ENCODE assay signal across 23 cellular contexts in genomic region chr18:11407900-11408299, GRCh38.
DNase-seq lines count a peak whose midpoint lies in the region; ATAC-seq, FAIRE-seq and TF ChIP-seq lines count a peak whose summit lies in the region.
"Had no signal": no experiment of that assay in that cellular context is flagged by ENCODE, and none has a peak within 500 bp of the region (broad histone marks: within the 10 kb centered on the region; RNA-seq: fewer than 3 reads in every experiment).

No MANE protein-coding gene starts in this region.

- no peak overlapping the region for H2AFZ ChIP-seq in astrocyte (ENCODE audit: low read depth, low read length)

- H3K9ac ChIP-seq in astrocyte (ENCODE audit: low read length), result no peak overlapping the region

- H4K20me1 ChIP-seq in astrocyte (ENCODE audit: insufficient read depth, low read length), result no peaks in the 10 kb centered on the region

- intact Hi-C loops in activated CD4-positive, alpha-beta T cell treated with anti-CD3 and anti-CD28 coated beads, Interleukin-2, amount 10 ng/mL, durations not matched to agents 24 days and 14 days (cut with micrococcal nuclease), result no loop called here

- DNase-seq in AG08396 (ENCODE audit: low spot score) (peak; percentile 43), HS-27A (ENCODE audit: low read depth) (peak; percentile 49), astrocyte (ENCODE audit: low read depth) (peak; percentile 18), foreskin melanocyte (peak; percentile 40), DMS53 treated with DMSO at 0.1 percent for 48 hours (lab: John Stamatoyannopoulos, UW; ENCODE audit: unreplicated experiment) (no peak)
- DNase-seq in stimulated activated naive CD4-positive, alpha-beta T cell (lab: John Stamatoyannopoulos, UW), result no peak
- DNase-seq in activated naive CD8-positive, alpha-beta T cell treated with anti-CD3 and anti-CD28 coated beads, Interleukin-2, amount 50 U/mL, for 24 hours, result no peak
- DNase-seq in activated CD4-positive, alpha-beta T cell treated with anti-CD3 and anti-CD28 coated beads, Interleukin-2, amount 10 ng/mL, durations not matched to agents 24 days and 14 days, result no peak
- DNase-seq: ACHN; activated naive CD4-positive, alpha-beta T cell; CD4-positive, alpha-beta memory T cell; DMS79; left cardiac atrium; NCI-H1105; NCI-H2081 treated with DMSO at 0.1 percent for 48 hours; NCI-H526 treated with DMSO at 0.1 percent for 48 hours; nephron progenitor cell; psoas muscle; stimulated activated CD4-positive, alpha-beta T cell treated with anti-CD3 and anti-CD28 coated beads, Interleukin-4, amount 100 ng/mL, for 4 hours; substantia nigra; T-cell; uterus had no signal

- no peak overlapping the region for H3K27ac ChIP-seq in astrocyte (ENCODE audit: low read depth, low read length)
- H3K27ac ChIP-seq: gastroesophageal sphincter, psoas muscle, uterus had no signal

- peaks cover 10% of the 10 kb centered on the region for H3K4me1 Mint-ChIP-seq in astrocyte (ENCODE audit: low read depth, unreplicated experiment)
- H3K4me1 Mint-ChIP-seq in activated naive CD8-positive, alpha-beta T cell treated with anti-CD3 and anti-CD28 coated beads, Interleukin-2, amount 50 U/mL, for 24 hours, result no peaks in the 10 kb centered on the region
- no peaks in the 10 kb centered on the region for H3K4me1 Mint-ChIP-seq in activated CD4-positive, alpha-beta T cell treated with anti-CD3 and anti-CD28 coated beads, Interleukin-2, amount 10 ng/mL, durations not matched to agents 24 days and 14 days
- H3K4me1 Mint-ChIP-seq: CD4-positive, alpha-beta memory T cell; nephron progenitor cell; T-cell had no signal

- H3K79me2 ChIP-seq in astrocyte (ENCODE audit: insufficient read depth, low read length), result no peaks in the 10 kb centered on the region

- H3K9me3 Mint-ChIP-seq in astrocyte (ENCODE audit: unreplicated experiment), result no peaks in the 10 kb centered on the region
- peaks cover 4% of the 10 kb centered on the region for H3K9me3 Mint-ChIP-seq in activated naive CD8-positive, alpha-beta T cell treated with anti-CD3 and anti-CD28 coated beads, Interleukin-2, amount 50 U/mL, for 24 hours
- H3K9me3 Mint-ChIP-seq in activated CD4-positive, alpha-beta T cell treated with anti-CD3 and anti-CD28 coated beads, Interleukin-2, amount 10 ng/mL, durations not matched to agents 24 days and 14 days, result no peaks in the 10 kb centered on the region
- H3K9me3 Mint-ChIP-seq: nephron progenitor cell had no signal

- no peak overlapping the region for H3K27ac Mint-ChIP-seq in astrocyte (ENCODE audit: unreplicated experiment)
- no peak overlapping the region for H3K27ac Mint-ChIP-seq in activated naive CD8-positive, alpha-beta T cell treated with anti-CD3 and anti-CD28 coated beads, Interleukin-2, amount 50 U/mL, for 24 hours
- no peak overlapping the region for H3K27ac Mint-ChIP-seq in activated CD4-positive, alpha-beta T cell treated with anti-CD3 and anti-CD28 coated beads, Interleukin-2, amount 10 ng/mL, durations not matched to agents 24 days and 14 days
- H3K27ac Mint-ChIP-seq: CD4-positive, alpha-beta memory T cell; nephron progenitor cell; T-cell had no signal

- no peaks in the 10 kb centered on the region for H3K36me3 Mint-ChIP-seq in astrocyte (ENCODE audit: low read depth, unreplicated experiment)
- H3K36me3 Mint-ChIP-seq in activated naive CD8-positive, alpha-beta T cell treated with anti-CD3 and anti-CD28 coated beads, Interleukin-2, amount 50 U/mL, for 24 hours (ENCODE audit: low read depth), result no peaks in the 10 kb centered on the region
- H3K36me3 Mint-ChIP-seq in activated CD4-positive, alpha-beta T cell treated with anti-CD3 and anti-CD28 coated beads, Interleukin-2, amount 10 ng/mL, durations not matched to agents 24 days and 14 days (ENCODE audit: low read depth), result no peaks in the 10 kb centered on the region
- H3K36me3 Mint-ChIP-seq: CD4-positive, alpha-beta memory T cell; T-cell had no signal

- H3K4me1 ChIP-seq in astrocyte (ENCODE audit: insufficient read depth, low read length), result no peaks in the 10 kb centered on the region
- H3K4me1 ChIP-seq: gastroesophageal sphincter, psoas muscle, uterus had no signal

- H3K36me3 ChIP-seq in astrocyte (ENCODE audit: insufficient read depth, low read length), result no peaks in the 10 kb centered on the region
- H3K36me3 ChIP-seq: gastroesophageal sphincter, uterus had no signal

- no peak overlapping the region for H3K4me2 ChIP-seq in astrocyte (ENCODE audit: low read length)

- ATAC-seq in activated naive CD8-positive, alpha-beta T cell treated with anti-CD3 and anti-CD28 coated beads, Interleukin-2, amount 50 U/mL, for 24 hours, result no peak
- ATAC-seq: gastroesophageal sphincter, left cardiac atrium, T-cell had no signal

- no peaks in the 10 kb centered on the region for H3K27me3 Mint-ChIP-seq in astrocyte (ENCODE audit: low read depth, unreplicated experiment)
- no peaks in the 10 kb centered on the region for H3K27me3 Mint-ChIP-seq in activated naive CD8-positive, alpha-beta T cell treated with anti-CD3 and anti-CD28 coated beads, Interleukin-2, amount 50 U/mL, for 24 hours
- no peaks in the 10 kb centered on the region for H3K27me3 Mint-ChIP-seq in activated CD4-positive, alpha-beta T cell treated with anti-CD3 and anti-CD28 coated beads, Interleukin-2, amount 10 ng/mL, durations not matched to agents 24 days and 14 days
- H3K27me3 Mint-ChIP-seq: T-cell had no signal

- no peak overlapping the region for H3K4me3 ChIP-seq in astrocyte (ENCODE audit: insufficient read depth, low read depth, low read length)
- H3K4me3 ChIP-seq: gastroesophageal sphincter, psoas muscle, uterus had no signal

- no peak for TF ChIP-seq CTCF in astrocyte (IDR thresholded peaks at IDR 0.05; ENCODE audit: insufficient read depth, low read depth, low read length)

- FAIRE-seq in astrocyte (lab: Jason Lieb, UNC), result peak; percentile 41

- no peaks in the 10 kb centered on the region for H3K27me3 ChIP-seq in astrocyte (ENCODE audit: insufficient read depth, low read length)
- H3K27me3 ChIP-seq: gastroesophageal sphincter, uterus had no signal

- no peak overlapping the region for H3K4me3 Mint-ChIP-seq in astrocyte (ENCODE audit: unreplicated experiment)
- no peak overlapping the region for H3K4me3 Mint-ChIP-seq in activated naive CD8-positive, alpha-beta T cell treated with anti-CD3 and anti-CD28 coated beads, Interleukin-2, amount 50 U/mL, for 24 hours
- no peak overlapping the region for H3K4me3 Mint-ChIP-seq in activated CD4-positive, alpha-beta T cell treated with anti-CD3 and anti-CD28 coated beads, Interleukin-2, amount 10 ng/mL, durations not matched to agents 24 days and 14 days
- H3K4me3 Mint-ChIP-seq: CD4-positive, alpha-beta memory T cell; nephron progenitor cell; T-cell had no signal

- H3K9me3 ChIP-seq in astrocyte (ENCODE audit: insufficient read depth, low read depth, low read length), result no peaks in the 10 kb centered on the region
- H3K9me3 ChIP-seq: gastroesophageal sphincter, psoas muscle, uterus had no signal

Comparison
In these comparisons a context has a peak if more than half of its experiments do, and no peak if none do; other contexts are left out.
1. DNase-seq: peak in AG08396 (single experiment), HS-27A (single experiment), astrocyte (single experiment) and foreskin melanocyte (single experiment); none in stimulated activated naive CD4-positive, alpha-beta T cell (0 of 6), DMS53 treated with DMSO at 0.1 percent for 48 hours (single experiment), activated naive CD8-positive, alpha-beta T cell treated with anti-CD3 and anti-CD28 coated beads, Interleukin-2, amount 50 U/mL, for 24 hours (single experiment) and activated CD4-positive, alpha-beta T cell treated with anti-CD3 and anti-CD28 coated beads, Interleukin-2, amount 10 ng/mL, durations not matched to agents 24 days and 14 days (single experiment).